In the genomic region with DNA sequence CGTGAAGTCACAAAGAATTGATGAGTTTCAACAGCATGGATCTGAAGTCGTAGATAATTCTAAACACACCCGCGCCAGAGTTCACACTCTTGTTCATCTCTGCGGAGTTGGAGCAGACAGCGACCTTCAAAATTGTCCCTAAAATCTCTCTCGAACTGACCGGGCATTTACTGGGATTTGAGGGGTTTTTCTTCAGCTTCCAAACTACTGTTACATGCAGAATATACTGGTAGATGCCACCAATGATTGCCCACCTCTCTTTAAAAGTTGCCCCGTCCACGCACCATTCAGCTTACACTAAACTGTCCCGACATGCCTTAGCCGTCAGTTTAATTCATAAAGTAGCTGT, we compare ENCODE assay signal across 1 cellular context.
TF ChIP-seq lines count a peak whose summit lies in the region.

No MANE protein-coding gene starts in this region.

TF ChIP-seq in H1, 55 proteins besides CTCF, POLR2A, EP300 and RAD21:
- TF ChIP-seq EZH2 (IDR thresholded peaks at IDR 0.05; ENCODE audit: low read depth, low read length, severe bottlenecking) = peak; percentile 52
- TF ChIP-seq, protein P1, sequence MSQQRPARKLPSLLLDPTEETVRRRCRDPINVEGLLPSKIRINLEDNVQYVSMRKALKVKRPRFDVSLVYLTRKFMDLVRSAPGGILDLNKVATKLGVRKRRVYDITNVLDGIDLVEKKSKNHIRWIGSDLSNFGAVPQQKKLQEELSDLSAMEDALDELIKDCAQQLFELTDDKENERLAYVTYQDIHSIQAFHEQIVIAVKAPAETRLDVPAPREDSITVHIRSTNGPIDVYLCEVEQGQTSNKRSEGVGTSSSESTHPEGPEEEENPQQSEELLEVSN (IDR thresholded peaks at IDR 0.05) = no peak
- no peak for TF ChIP-seq ASH2L (IDR thresholded peaks at IDR 0.05; ENCODE audit: low read length)
- TF ChIP-seq RXRA (IDR thresholded peaks at IDR 0.05; ENCODE audit: insufficient read depth, low read depth, low read length) = no peak
- no peak for TF ChIP-seq TCF12 (IDR thresholded peaks at IDR 0.05; ENCODE audit: low read depth, low read length)
- no peak for TF ChIP-seq JUN (IDR thresholded peaks at IDR 0.05; ENCODE audit: low read depth, low read length)
- TF ChIP-seq CBX5 (IDR thresholded peaks at IDR 0.05; ENCODE audit: low read depth, low read length) = no peak
- peak; percentile 11 for TF ChIP-seq RNF2 (IDR thresholded peaks at IDR 0.05; ENCODE audit: borderline replicate concordance, low read depth, low read length, missing control alignments, poor library complexity, severe bottlenecking)
- TF ChIP-seq BCL11A (IDR thresholded peaks at IDR 0.05; ENCODE audit: low read depth in 2 of 2, low read length in 2 of 2) = no peak
TF ChIP-seq in H1: peak in this region for 2.
